Comparison of ENCODE assay signal across 9 cellular contexts in the genomic region with DNA sequence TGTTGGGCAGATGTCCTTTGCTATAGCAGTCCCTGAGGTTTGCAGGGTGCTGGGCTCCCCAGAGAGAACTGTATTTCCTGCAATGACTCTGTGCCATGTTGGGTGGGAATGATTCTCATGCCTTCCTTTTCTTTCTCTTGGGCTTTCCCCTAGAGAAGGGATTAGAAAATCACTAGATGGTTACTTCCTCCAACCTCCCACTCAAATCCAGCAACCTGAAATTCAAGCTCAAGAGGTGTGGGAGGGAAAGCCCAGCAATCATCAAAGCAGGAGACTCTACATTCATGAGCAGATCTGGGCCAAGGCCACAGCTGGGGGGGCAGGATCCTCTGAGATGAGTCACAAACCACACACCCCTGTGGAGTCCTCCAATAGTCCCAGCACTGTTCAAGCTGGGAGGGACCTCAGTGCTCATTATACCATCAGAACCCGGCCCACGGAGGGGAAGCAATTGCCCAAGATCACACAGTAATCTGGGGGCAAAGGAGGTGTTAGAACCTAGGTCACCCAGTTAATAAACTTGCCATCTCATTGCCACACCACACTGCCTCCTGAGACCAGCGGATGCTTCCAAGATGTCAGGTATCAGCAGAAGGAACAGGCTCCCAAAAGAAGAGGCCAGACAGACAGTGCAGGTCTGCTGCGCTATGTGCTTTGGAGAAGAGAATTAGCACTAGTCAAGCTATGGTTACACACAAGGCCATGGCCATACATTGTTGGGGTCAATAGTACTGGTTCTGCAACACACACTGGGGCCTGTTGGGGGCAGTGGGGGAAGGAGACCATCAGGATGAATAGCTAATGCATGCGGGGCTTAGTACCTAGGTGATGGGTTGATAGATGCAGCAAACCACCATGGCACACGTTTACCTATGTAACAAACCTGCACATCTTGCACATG.
DNase-seq lines count a peak whose midpoint lies in the region; ATAC-seq and TF ChIP-seq lines count a peak whose summit lies in the region.
"Had no signal": no experiment of that assay in that cellular context is flagged by ENCODE, and none has a peak within 500 bp of the region (broad histone marks: within the 10 kb centered on the region; RNA-seq: fewer than 3 reads in every experiment).

No MANE protein-coding gene starts in this region.

- intact Hi-C loops in stomach (cut with DNase I; ENCODE audit: low total_unique reads), result no loop called here
- intact Hi-C loops in cardiac septum (cut with DNase I), result no loop called here

- DNase-seq in EH (ENCODE audit: low read depth) (peak; percentile 67), amniotic epithelial cell (ENCODE audit: low read depth) (peak; percentile 94), stomach (no peak), cardiac septum (ENCODE audit: low spot score) (no peak), RPMI8226 (no peak)
- DNase-seq in stimulated activated effector memory CD8-positive, alpha-beta T cell treated with anti-CD3 and anti-CD28 coated beads, Interleukin-12 subunit alpha, Interleukin-12 subunit beta, amount 100 ng/mL, for 72 hours (ENCODE audit: low spot score in 2 of 2), result no peak

- peaks cover 0 to 6% (median 0%) of the 10 kb centered on the region in 4 donors for H3K4me1 ChIP-seq in stomach

- no peaks in the 10 kb centered on the region for H3K36me3 Mint-ChIP-seq in stimulated activated effector memory CD8-positive, alpha-beta T cell treated with anti-CD3 and anti-CD28 coated beads, Interleukin-12 subunit alpha, Interleukin-12 subunit beta, amount 100 ng/mL, for 72 hours

- no peak for TF ChIP-seq POLR2A in stomach (IDR thresholded peaks at IDR 0.05)

- H3K4me3 Mint-ChIP-seq in stimulated activated effector memory CD8-positive, alpha-beta T cell treated with anti-CD3 and anti-CD28 coated beads, Interleukin-12 subunit alpha, Interleukin-12 subunit beta, amount 100 ng/mL, for 72 hours, result no peak overlapping the region
- H3K4me3 Mint-ChIP-seq: IgD-negative memory B cell had no signal

- no peak for TF ChIP-seq CTCF in stomach (IDR thresholded peaks at IDR 0.05)

- no peaks in the 10 kb centered on the region for H3K36me3 ChIP-seq in stomach

- no peaks in the 10 kb centered on the region for H3K4me1 Mint-ChIP-seq in stimulated activated effector memory CD8-positive, alpha-beta T cell treated with anti-CD3 and anti-CD28 coated beads, Interleukin-12 subunit alpha, Interleukin-12 subunit beta, amount 100 ng/mL, for 72 hours

- H3K4me3 ChIP-seq in stomach, result no peak overlapping the region

- TF ChIP-seq EP300 in stomach (IDR thresholded peaks at IDR 0.05), result no peak

- ATAC-seq in GM19452 (IDR thresholded peaks at IDR 0.05; ENCODE audit: unreplicated experiment) (peak; percentile 76), HG03469 (IDR thresholded peaks at IDR 0.05; ENCODE audit: unreplicated experiment) (peak; percentile 58)
- ATAC-seq in stimulated activated effector memory CD8-positive, alpha-beta T cell treated with anti-CD3 and anti-CD28 coated beads, Interleukin-12 subunit alpha, Interleukin-12 subunit beta, amount 100 ng/mL, for 72 hours, result peak; percentile 80

- H3K9me3 Mint-ChIP-seq in stimulated activated effector memory CD8-positive, alpha-beta T cell treated with anti-CD3 and anti-CD28 coated beads, Interleukin-12 subunit alpha, Interleukin-12 subunit beta, amount 100 ng/mL, for 72 hours, result no peaks in the 10 kb centered on the region
- H3K9me3 Mint-ChIP-seq: IgD-negative memory B cell had no signal

- H3K9me3 ChIP-seq in stomach, result no peaks in the 10 kb centered on the region

- H3K27ac ChIP-seq in stomach, result no peak overlapping the region

- 70 to 84% (median 77%) methylated on average over 5 to 6 of the region's 6 CpGs for WGBS in stomach, 5 donors

- no peaks in the 10 kb centered on the region for H3K27me3 ChIP-seq in stomach

- no peak overlapping the region for H3K27ac Mint-ChIP-seq in stimulated activated effector memory CD8-positive, alpha-beta T cell treated with anti-CD3 and anti-CD28 coated beads, Interleukin-12 subunit alpha, Interleukin-12 subunit beta, amount 100 ng/mL, for 72 hours
- H3K27ac Mint-ChIP-seq: IgD-negative memory B cell had no signal

Comparison
In these comparisons a context has a peak if more than half of its experiments do, and no peak if none do; other contexts are left out.
1. DNase-seq: peak in EH (single experiment) and amniotic epithelial cell (single experiment); none in stimulated activated effector memory CD8-positive, alpha-beta T cell treated with anti-CD3 and anti-CD28 coated beads, Interleukin-12 subunit alpha, Interleukin-12 subunit beta, amount 100 ng/mL, for 72 hours (0 of 2), stomach (single experiment), cardiac septum (single experiment) and RPMI8226 (single experiment).
2. Peak in every context shown above with its lines, with median percentiles within 50 percentile points of each other: ATAC-seq.